1 cellular context compared by ENCODE assay signal in the genomic region with DNA sequence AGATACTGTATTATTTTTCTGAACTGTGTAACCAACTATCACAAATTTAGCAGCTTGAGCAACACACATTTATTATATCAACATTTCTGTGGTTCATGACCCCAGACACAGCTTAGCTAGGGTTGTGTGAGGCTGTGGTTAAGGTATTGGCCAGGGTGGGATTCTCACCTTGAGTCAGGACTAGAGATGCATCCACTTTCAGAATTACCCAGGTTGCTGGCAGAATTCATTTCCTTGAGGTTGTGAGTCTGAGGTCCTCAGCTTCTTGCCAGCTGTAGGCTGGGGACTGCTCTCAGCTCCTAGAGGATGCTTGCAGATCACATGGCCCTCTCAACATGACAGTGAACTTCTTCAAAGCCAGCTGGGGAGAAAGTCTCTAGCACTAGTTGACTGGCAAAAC.
TF ChIP-seq lines count a peak whose summit lies in the region.

No MANE protein-coding gene starts in this region.

TF ChIP-seq in GM12878, 131 proteins besides CTCF, POLR2A, EP300 and RAD21 (continued from another document):
- no peak for TF ChIP-seq SMC3 (IDR thresholded peaks at IDR 0.05; ENCODE audit: borderline replicate concordance, low read length)
- no peak for TF ChIP-seq TAF1 (IDR thresholded peaks at IDR 0.05; ENCODE audit: borderline replicate concordance, low read depth, low read length)
